Comparison of ENCODE assay signal across 9 cellular contexts in genomic region chr19:6536138-6536671, GRCh38. TPM values are rescaled to one million over a fixed set of nuclear protein-coding genes. Genes with fewer than 3 reads are reported as not detected.
DNase-seq lines count a peak whose midpoint lies in the region; ATAC-seq and TF ChIP-seq lines count a peak whose summit lies in the region.
"Had no signal": no experiment of that assay in that cellular context is flagged by ENCODE, and none has a peak within 500 bp of the region (broad histone marks: within the 10 kb centered on the region; RNA-seq: fewer than 3 reads in every experiment).

No MANE protein-coding gene starts in this region.

- intact Hi-C loops in activated CD4-positive, alpha-beta T cell treated with anti-CD3 and anti-CD28 coated beads for 36 hours (cut with DNase I, micrococcal nuclease): no loop called here
- intact Hi-C loops in psoas muscle (cut with DNase I): loop anchor here in 1 of 2 donors (10.0 kb wide), 1 partner anchor 329 kb away; no protein-coding TSS in a partner anchor

- peaks cover 15% of the 10 kb centered on the region for H3K36me3 Mint-ChIP-seq in HFFc6 (ENCODE audit: low read depth)
- no peaks in the 10 kb centered on the region for H3K36me3 Mint-ChIP-seq in activated CD4-positive, alpha-beta T cell treated with anti-CD3 and anti-CD28 coated beads for 36 hours (ENCODE audit: low read depth)

- no peak overlapping the region for H3K4me3 Mint-ChIP-seq in HFFc6
- no peak overlapping the region for H3K4me3 Mint-ChIP-seq in activated CD4-positive, alpha-beta T cell treated with anti-CD3 and anti-CD28 coated beads for 36 hours

- H3K9me3 ChIP-seq in MG63 (no peaks in the 10 kb centered on the region), psoas muscle (no peaks in the 10 kb centered on the region)

- WGBS in psoas muscle, 3 donors: 82 to 85% (median 83%) methylated on average over 9 of the region's 9 CpGs

- peaks cover 8% of the 10 kb centered on the region; the same call in 1 of the 2 replicates for H3K4me1 Mint-ChIP-seq in HFFc6 (ENCODE audit: low read depth)
- H3K4me1 Mint-ChIP-seq in activated CD4-positive, alpha-beta T cell treated with anti-CD3 and anti-CD28 coated beads for 36 hours: peaks cover 33% of the 10 kb centered on the region

- TF ChIP-seq CTCF in HFFc6 (IDR thresholded peaks at IDR 0.05) (no peak), choroid plexus epithelial cell (conservative IDR thresholded peaks at IDR 0.05; ENCODE audit: low read depth, low read length) (no peak), psoas muscle (IDR thresholded peaks at IDR 0.05) (no peak)

- peaks cover 7% of the 10 kb centered on the region for H3K27me3 Mint-ChIP-seq in HFFc6 (ENCODE audit: insufficient read depth)
- H3K27me3 Mint-ChIP-seq in activated CD4-positive, alpha-beta T cell treated with anti-CD3 and anti-CD28 coated beads for 36 hours: peaks cover 24% of the 10 kb centered on the region

- H3K4me3 ChIP-seq in MG63 (no peak overlapping the region), choroid plexus epithelial cell (ENCODE audit: low read depth, low read length) (no peak overlapping the region), psoas muscle (no peak overlapping the region)

- 0 out of 2 replicates have a peak, but pooled peaks cover 2% of the 10 kb centered on the region for H3K36me3 ChIP-seq in MG63
- H3K36me3 ChIP-seq in psoas muscle (ENCODE audit: insufficient read depth in 1 of 2, low read depth in 1 of 2): no peaks in the 10 kb centered on the region

- H3K27ac Mint-ChIP-seq in HFFc6: no peak overlapping the region
- H3K27ac Mint-ChIP-seq in activated CD4-positive, alpha-beta T cell treated with anti-CD3 and anti-CD28 coated beads for 36 hours: no peak overlapping the region

- peak; percentile 95 for ATAC-seq in activated CD4-positive, alpha-beta T cell treated with anti-CD3 and anti-CD28 coated beads for 36 hours
- ATAC-seq in psoas muscle: peak; percentile 76 to 96 (median 92)

- CTCF ChIA-PET in activated CD4-positive, alpha-beta T cell treated with anti-CD3 and anti-CD28 coated beads for 36 hours (lab: Charles Lee): no interaction called here

- no peaks in the 10 kb centered on the region for H3K27me3 ChIP-seq in MG63
- peaks cover 0 to 19% (median 15%) of the 10 kb centered on the region in 3 donors for H3K27me3 ChIP-seq in psoas muscle (ENCODE audit: insufficient read depth in 3 of 3, low read length in 2 of 3)

- peaks cover 6% of the 10 kb centered on the region for H3K9me3 Mint-ChIP-seq in HFFc6
- H3K9me3 Mint-ChIP-seq in activated CD4-positive, alpha-beta T cell treated with anti-CD3 and anti-CD28 coated beads for 36 hours (ENCODE audit: low read depth): no peaks in the 10 kb centered on the region

- H3K4me1 ChIP-seq in psoas muscle: peaks cover 5% of the 10 kb centered on the region

- H3K27ac ChIP-seq in psoas muscle: no peak overlapping the region
- H3K27ac ChIP-seq: 22Rv1 had no signal

- DNase-seq in DMS53 (lab: John Stamatoyannopoulos, UW): peak; percentile 14
- no peak for DNase-seq in DMS53 treated with DMSO at 0.1 percent for 48 hours (lab: John Stamatoyannopoulos, UW; ENCODE audit: unreplicated experiment)
- peak; percentile 27 for DNase-seq in HFFc6
- DNase-seq in MG63: peak; percentile 50
- peak; percentile 87 for DNase-seq in activated CD4-positive, alpha-beta T cell treated with anti-CD3 and anti-CD28 coated beads for 36 hours
- peak; percentile 51 for DNase-seq in choroid plexus epithelial cell (ENCODE audit: low read depth)
- DNase-seq in psoas muscle: peak; percentile 31 to 78
- no peak for DNase-seq in HCEC 1CT

- POLR2A ChIA-PET in activated CD4-positive, alpha-beta T cell treated with anti-CD3 and anti-CD28 coated beads for 36 hours (lab: Charles Lee): no interaction called here

RNA-seq across cellular contexts. Expression of gene TNFSF9, which starts 5.4 kb away (rescaled TPM):
- 1 to 10 TPM in 4 of 6 experiments, under 1 TPM in 2; 0.57 to 3.7 (median 3.2) TPM for total RNA-seq in HFFc6 (2021; fragmentation: NEBNext Ultra II Directional; extraction: Animal tissue kit (Norgen Biotek cat#: 25700))
- 4.5 and 10.5 TPM in 2 replicates for total RNA-seq in MG63 (2014; rRNA removed; shearing (Covaris generic); ENCODE audit: low replicate concordance)
- total RNA-seq in activated CD4-positive, alpha-beta T cell treated with anti-CD3 and anti-CD28 coated beads for 36 hours: under 1 TPM; 0.49 to 0.57 TPM
- 1 to 10 TPM in 2 of 4 donors, under 1 TPM in 1, not detected in 1; 0.66 to 1.9 (median 1.2) TPM for total RNA-seq in psoas muscle
- polyA plus RNA-seq in psoas muscle: under 1 TPM; 0.25 to 0.57 (median 0.46) TPM

RNA-seq across cellular contexts. Expression of gene TUBB4A, which starts 34.1 kb away (rescaled TPM):
- not detected for total RNA-seq in HFFc6 (2021; fragmentation: NEBNext Ultra II Directional; extraction: Animal tissue kit (Norgen Biotek cat#: 25700))
- 0.03 TPM in 1 of 2 replicates, not detected in the other for total RNA-seq in MG63 (2014; rRNA removed; shearing (Covaris generic); ENCODE audit: low replicate concordance)
- 1 to 10 TPM; 4.8 to 5.1 TPM for total RNA-seq in activated CD4-positive, alpha-beta T cell treated with anti-CD3 and anti-CD28 coated beads for 36 hours
- total RNA-seq in psoas muscle: 1 to 10 TPM; 2.7 to 6.4 (median 4.6) TPM
- polyA plus RNA-seq in psoas muscle: 1 to 10 TPM in 2 of 3 donors, under 1 TPM in 1; 0.44 to 1.4 (median 1.0) TPM

RNA-seq across cellular contexts. Expression of gene DENND1C, which starts 54.6 kb away (rescaled TPM):
- not detected for total RNA-seq in HFFc6 (2021; fragmentation: NEBNext Ultra II Directional; extraction: Animal tissue kit (Norgen Biotek cat#: 25700))
- total RNA-seq in MG63 (2014; rRNA removed; shearing (Covaris generic); ENCODE audit: low replicate concordance): not detected in 2 replicates
- 10 to 100 TPM; 49.5 to 56.3 TPM for total RNA-seq in activated CD4-positive, alpha-beta T cell treated with anti-CD3 and anti-CD28 coated beads for 36 hours
- under 1 TPM; 0.26 to 0.93 (median 0.81) TPM for total RNA-seq in psoas muscle
- polyA plus RNA-seq in psoas muscle: under 1 TPM; 0.17 to 0.27 (median 0.21) TPM

RNA-seq across cellular contexts. Expression of gene CD70, which starts 54.7 kb away (rescaled TPM):
- total RNA-seq in HFFc6 (2021; fragmentation: NEBNext Ultra II Directional; extraction: Animal tissue kit (Norgen Biotek cat#: 25700)): not detected
- 17.2 and 32.7 TPM in 2 replicates for total RNA-seq in MG63 (2014; rRNA removed; shearing (Covaris generic); ENCODE audit: low replicate concordance)
- 1 to 10 TPM; 3.3 to 3.6 TPM for total RNA-seq in activated CD4-positive, alpha-beta T cell treated with anti-CD3 and anti-CD28 coated beads for 36 hours
- total RNA-seq in psoas muscle: not detected
- not detected for polyA plus RNA-seq in psoas muscle

Comparison
In these comparisons a context has a peak if more than half of its experiments do, and no peak if none do; other contexts are left out.
1. DNase-seq: peak in DMS53 (single experiment), HFFc6 (single experiment), MG63 (single experiment), activated CD4-positive, alpha-beta T cell treated with anti-CD3 and anti-CD28 coated beads for 36 hours (single experiment), choroid plexus epithelial cell (single experiment) and psoas muscle (2 of 2); none in DMS53 treated with DMSO at 0.1 percent for 48 hours (single experiment) and HCEC 1CT (single experiment).
2. RNA of gene DENND1C, which starts 54.6 kb away (total RNA-seq): 49.5 to 56.3 TPM in activated CD4-positive, alpha-beta T cell treated with anti-CD3 and anti-CD28 coated beads for 36 hours; 0.26 to 0.93 TPM in psoas muscle, not detected in HFFc6 and not detected in MG63; every median in the first group is over 10 times any median in the second.